Comparison of ENCODE assay signal across 11 cellular contexts in the genomic region with DNA sequence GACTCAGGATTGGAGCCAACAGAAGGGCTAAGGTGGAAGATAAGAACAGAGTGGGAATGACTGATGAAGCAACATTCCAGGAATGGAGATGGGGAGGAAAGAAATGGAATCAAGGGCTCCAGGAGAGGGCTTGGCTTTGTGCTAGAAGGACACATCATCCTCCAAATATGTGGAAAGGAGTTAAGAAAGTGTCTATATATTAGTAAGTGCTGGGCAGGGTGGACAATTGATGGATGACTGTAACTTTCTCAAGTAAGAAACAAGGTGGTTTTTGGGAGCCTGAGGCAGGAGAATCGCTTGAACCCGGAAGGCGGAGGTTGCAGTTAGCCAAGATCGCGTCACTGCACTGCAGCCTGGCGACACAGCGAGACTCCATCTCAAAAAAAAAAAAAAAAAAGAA.
DNase-seq lines count a peak whose midpoint lies in the region; ATAC-seq and TF ChIP-seq lines count a peak whose summit lies in the region.
"Had no signal": no experiment of that assay in that cellular context is flagged by ENCODE, and none has a peak within 500 bp of the region (broad histone marks: within the 10 kb centered on the region; RNA-seq: fewer than 3 reads in every experiment).

No MANE protein-coding gene starts in this region.

- TF ChIP-seq CTCF in heart left ventricle (IDR thresholded peaks at IDR 0.05) (no peak), ovary (IDR thresholded peaks at IDR 0.05) (no peak)

- H3K27me3 ChIP-seq in right cardiac atrium (ENCODE audit: control insufficient read depth, insufficient read depth) (no peaks in the 10 kb centered on the region), heart left ventricle (no peaks in the 10 kb centered on the region), ovary (no peaks in the 10 kb centered on the region)

- H3K36me3 ChIP-seq in heart left ventricle (no peaks in the 10 kb centered on the region), ovary (no peaks in the 10 kb centered on the region)
- H3K36me3 ChIP-seq: lower lobe of right lung had no signal

- ATAC-seq in right cardiac atrium (no peak), heart left ventricle (no peak), GM21723 (IDR thresholded peaks at IDR 0.05; ENCODE audit: unreplicated experiment) (no peak), GM21786 (IDR thresholded peaks at IDR 0.05; ENCODE audit: unreplicated experiment) (no peak)

- TF ChIP-seq POLR2A in heart left ventricle (IDR thresholded peaks at IDR 0.05) (no peak), ovary (IDR thresholded peaks at IDR 0.05) (no peak)

- TF ChIP-seq EP300 in ovary (IDR thresholded peaks at IDR 0.05) = no peak

- H3K4me1 ChIP-seq in right cardiac atrium (ENCODE audit: control insufficient read depth, insufficient read depth, low read length) (no peaks in the 10 kb centered on the region), heart left ventricle (peaks cover 0 to 6% (median 0%) of the 10 kb centered on the region in 12 donors), ovary (ENCODE audit: insufficient read depth) (no peaks in the 10 kb centered on the region)

- 77% methylated on average over 7 of the region's 7 CpGs for WGBS in right cardiac atrium
- WGBS in heart left ventricle, 4 donors = 85 to 97% (median 89%) methylated on average over 7 of the region's 7 CpGs
- 91 to 95% (median 91%) methylated on average over 7 of the region's 7 CpGs for WGBS in ovary, 3 donors

- H3K4me3 ChIP-seq in right cardiac atrium (ENCODE audit: low read length) (no peak overlapping the region), heart left ventricle (no peak overlapping the region), ovary (no peak overlapping the region)

- H3K27ac ChIP-seq in right cardiac atrium (ENCODE audit: low read length) (no peak overlapping the region), heart left ventricle (no peak overlapping the region), ovary (no peak overlapping the region)

- no peaks in the 10 kb centered on the region for H3K9me3 ChIP-seq in right cardiac atrium (ENCODE audit: control insufficient read depth, low read length)
- peaks cover 0 to 2% (median 0%) of the 10 kb centered on the region in 12 donors for H3K9me3 ChIP-seq in heart left ventricle
- no peaks in the 10 kb centered on the region for H3K9me3 ChIP-seq in ovary
- H3K9me3 ChIP-seq: lower lobe of right lung had no signal

- intact Hi-C loops in right cardiac atrium (cut with DNase I) (no loop called here), heart left ventricle (cut with DNase I) (loop anchor here in 2 of 10 donors (5.0 to 10.0 kb wide), 2 partner anchors 57 to 75 kb away; no protein-coding TSS in a partner anchor), ovary (cut with DNase I) (no loop called here)

- DNase-seq in right cardiac atrium (peak in 2 of 3 donors; percentile 19 to 60), heart left ventricle (no peak), T1000 (lab: John Stamatoyannopoulos, UW) (peak; percentile 52), glomerular visceral epithelial cell (ENCODE audit: extremely low spot score) (peak; percentile 71), ovary (no peak), anterior cingulate cortex (lab: John Stamatoyannopoulos, UW) (no peak)
- DNase-seq: activated effector memory CD4-positive, alpha-beta T cell treated with Interleukin-2 at 50 U/mL for 16 hours; lower lobe of right lung; NCI-H510A treated with DMSO at 0.1 percent for 48 hours had no signal

Comparison
In these comparisons a context has a peak if more than half of its experiments do, and no peak if none do; other contexts are left out.
1. DNase-seq: peak in right cardiac atrium (2 of 3), T1000 (single experiment) and glomerular visceral epithelial cell (single experiment); none in heart left ventricle (0 of 5), ovary (0 of 5) and anterior cingulate cortex (0 of 58).